8 cellular contexts compared by ENCODE assay signal in genomic region chr22:20551805-20552449, GRCh38. TPM values are rescaled to one million over a fixed set of nuclear protein-coding genes. Genes with fewer than 3 reads are reported as not detected.
DNase-seq lines count a peak whose midpoint lies in the region; ATAC-seq and TF ChIP-seq lines count a peak whose summit lies in the region.

No MANE protein-coding gene starts in this region.

- peaks cover 7% of the 10 kb centered on the region for H3K79me2 ChIP-seq in mesendoderm (ENCODE audit: control insufficient read depth, insufficient read depth, low read length)

- no peak overlapping the region for H3K4ac ChIP-seq in mesendoderm (ENCODE audit: low read depth, low read length)

- no peak overlapping the region for H3K27ac ChIP-seq in mesendoderm (ENCODE audit: low read depth, low read length)

- H3K36me3 ChIP-seq in mucosa of descending colon (ENCODE audit: low read depth) (no peaks in the 10 kb centered on the region), mesendoderm (ENCODE audit: control insufficient read depth, insufficient read depth, low read length) (peaks cover 8% of the 10 kb centered on the region)

- peak; percentile 64 for TF ChIP-seq CTCF in chondrocyte (IDR thresholded peaks at IDR 0.05)
- TF ChIP-seq CTCF in mucosa of descending colon (IDR thresholded peaks at IDR 0.05) = no peak

- H3K9me3 Mint-ChIP-seq in chondrocyte (ENCODE audit: low read depth) = no peaks in the 10 kb centered on the region

- H3K27me3 ChIP-seq in mesendoderm (ENCODE audit: insufficient read depth, low read length, poor library complexity) = no peaks in the 10 kb centered on the region

- intact Hi-C loops in mucosa of descending colon (cut with DNase I, micrococcal nuclease) = no loop called here

- no peak overlapping the region for H2BK5ac ChIP-seq in mesendoderm (ENCODE audit: low read length)

- no peak overlapping the region for H3K9ac ChIP-seq in mesendoderm (ENCODE audit: low read length)

- no peak overlapping the region for H3K56ac ChIP-seq in mesendoderm (ENCODE audit: low read length)

- no peak overlapping the region for H2BK120ac ChIP-seq in mesendoderm (ENCODE audit: low read depth, low read length)

- H3K27me3 Mint-ChIP-seq in chondrocyte (ENCODE audit: low read depth) = no peaks in the 10 kb centered on the region

- no peak overlapping the region for H3K18ac ChIP-seq in mesendoderm (ENCODE audit: low read length)

- no peak overlapping the region for H3K4me2 ChIP-seq in mesendoderm (ENCODE audit: low read length)

- DNase-seq in NCI-H2171 treated with DMSO at 0.1 percent for 48 hours (lab: John Stamatoyannopoulos, UW) = peak; percentile 45
- DNase-seq in NCI-H2171 (lab: John Stamatoyannopoulos, UW) = no peak
- peak; percentile 55 for DNase-seq in chondrocyte (ENCODE audit: low spot score)
- no peak for DNase-seq in mucosa of descending colon
- DNase-seq in superior temporal gyrus (ENCODE audit: extremely low spot score) = peak; percentile 80
- DNase-seq in germinal center (ENCODE audit: low spot score) = no peak
- no peak for DNase-seq in epidermal melanocyte (ENCODE audit: insufficient read length, low spot score)
- no peak for DNase-seq in mesendoderm

- H3K23ac ChIP-seq in mesendoderm (ENCODE audit: low read length) = no peak overlapping the region

- ATAC-seq in mucosa of descending colon = peak; percentile 38

- H4K5ac ChIP-seq in mesendoderm (ENCODE audit: low read length) = no peak overlapping the region

- peak overlapping the region; percentile 28 for H3K4me3 Mint-ChIP-seq in chondrocyte (ENCODE audit: unreplicated experiment)

- H2AK5ac ChIP-seq in mesendoderm (ENCODE audit: low read length) = no peak overlapping the region

- peak overlapping the region; percentile 97 for H3K27ac Mint-ChIP-seq in chondrocyte (ENCODE audit: unreplicated experiment)

- H2BK15ac ChIP-seq in mesendoderm (replicated peaks; ENCODE audit: low read depth) = no peak overlapping the region

- peaks cover 88% of the 10 kb centered on the region for H3K4me1 Mint-ChIP-seq in chondrocyte (ENCODE audit: low read depth)

- peaks cover 12% of the 10 kb centered on the region for H3K36me3 Mint-ChIP-seq in chondrocyte (ENCODE audit: low read depth)

- WGBS in mesendoderm (ENCODE audit: extremely low coverage, insufficient coverage, low lambda C conversion rate) = no CpG with 5 or more reads among the region's 8 CpGs

- peaks cover 16% of the 10 kb centered on the region for H3K79me1 ChIP-seq in mesendoderm (ENCODE audit: low read length)

- no peak overlapping the region for H3K4me3 ChIP-seq in mucosa of descending colon
- H3K4me3 ChIP-seq in mesendoderm (ENCODE audit: low read length) = no peak overlapping the region

- H3K9me3 ChIP-seq in mucosa of descending colon = no peaks in the 10 kb centered on the region

- H4K8ac ChIP-seq in mesendoderm (ENCODE audit: low read depth, low read length) = no peak overlapping the region

- peaks cover 44% of the 10 kb centered on the region for H3K4me1 ChIP-seq in mucosa of descending colon (ENCODE audit: low read depth)
- no peaks in the 10 kb centered on the region for H3K4me1 ChIP-seq in mesendoderm (ENCODE audit: control insufficient read depth, low read depth, low read length)

RNA-seq across cellular contexts. Expression of gene MED15, which starts 44.5 kb away (rescaled TPM):
- total RNA-seq in chondrocyte (105 to 111 TPM (median 110 TPM) in 3 replicates), mucosa of descending colon (100 to 1,000 TPM in 2 of 3 donors, 10 to 100 TPM in 1; 99.9 to 125 (median 114) TPM)
- polyA plus RNA-seq in mesendoderm (2013, experiment 1 of 2) = 33.8 TPM
- 33.3 TPM for polyA plus RNA-seq in mesendoderm (2013, experiment 2 of 2)

RNA-seq across cellular contexts. Expression of gene KLHL22, which starts 56.3 kb away (rescaled TPM):
- total RNA-seq in chondrocyte (37.3 to 49.3 TPM (median 37.7 TPM) in 3 replicates), mucosa of descending colon (10 to 100 TPM in 2 of 3 donors, 1 to 10 TPM in 1; 9.5 to 24.1 (median 14.7) TPM)
- 1.9 TPM for polyA plus RNA-seq in mesendoderm (2013, experiment 1 of 2)
- polyA plus RNA-seq in mesendoderm (2013, experiment 2 of 2) = 1.8 TPM

Comparison
In these comparisons a context has a peak if more than half of its experiments do, and no peak if none do; other contexts are left out.
1. DNase-seq: peak in NCI-H2171 treated with DMSO at 0.1 percent for 48 hours (single experiment), chondrocyte (single experiment) and superior temporal gyrus (single experiment); none in NCI-H2171 (single experiment), mucosa of descending colon (0 of 3), germinal center (single experiment), epidermal melanocyte (single experiment) and mesendoderm (single experiment).